Comparison of ENCODE assay signal across 20 cellular contexts in genomic region chr2:190987116-190987515, GRCh38.
"Had no signal": no experiment of that assay in that cellular context is flagged by ENCODE, and none has a peak within 500 bp of the region (broad histone marks: within the 10 kb centered on the region; RNA-seq: fewer than 3 reads in every experiment).

No MANE protein-coding gene starts in this region.

- ATAC-seq: body of pancreas; effector memory CD8-positive, alpha-beta T cell; psoas muscle had no signal

- DNase-seq: activated CD4-positive, alpha-beta T cell treated with anti-CD3 and anti-CD28 coated beads, Interleukin-2, amount 10 ng/mL, durations not matched to agents 24 days and 14 days; activated CD4-positive, CD25-positive, alpha-beta regulatory T cell; activated CD8-positive, alpha-beta memory T cell treated with anti-CD3 and anti-CD28 coated beads for 24 hours; activated CD8-positive, alpha-beta memory T cell treated with anti-CD3 and anti-CD28 coated beads, Interleukin-2, amount 50 U/mL, for 48 hours; activated naive CD4-positive, alpha-beta T cell treated with anti-CD3 and anti-CD28 coated beads, Interleukin-2, amount 50 U/mL, for 16 hours; body of pancreas; effector memory CD8-positive, alpha-beta T cell; esophagus squamous epithelium; immature natural killer cell; kidney glomerular epithelial cell; left ventricle myocardium inferior; mammary epithelial cell; midbrain; psoas muscle; right cardiac atrium; stimulated activated CD4-positive, alpha-beta T cell treated with anti-CD3 and anti-CD28 coated beads, Interleukin-2, amount 100 ng/mL, for 24 hours; SW 1271; T1000; trophoblast cell had no signal

- H3K27me3 Mint-ChIP-seq: activated CD4-positive, alpha-beta T cell treated with anti-CD3 and anti-CD28 coated beads, Interleukin-2, amount 10 ng/mL, durations not matched to agents 24 days and 14 days; effector memory CD8-positive, alpha-beta T cell; stimulated activated naive CD8-positive, alpha-beta T cell treated with anti-CD3 and anti-CD28 coated beads, Interleukin-15, Interleukin-2, amounts not matched to agents 100 ng/mL and 50 ng/mL, for 24 hours had no signal

- H3K9me3 Mint-ChIP-seq: activated CD4-positive, alpha-beta T cell treated with anti-CD3 and anti-CD28 coated beads, Interleukin-2, amount 10 ng/mL, durations not matched to agents 24 days and 14 days; effector memory CD8-positive, alpha-beta T cell; immature natural killer cell; stimulated activated naive CD8-positive, alpha-beta T cell treated with anti-CD3 and anti-CD28 coated beads, Interleukin-15, Interleukin-2, amounts not matched to agents 100 ng/mL and 50 ng/mL, for 24 hours had no signal

- H3K4me3 Mint-ChIP-seq: activated CD4-positive, alpha-beta T cell treated with anti-CD3 and anti-CD28 coated beads, Interleukin-2, amount 10 ng/mL, durations not matched to agents 24 days and 14 days; effector memory CD8-positive, alpha-beta T cell; immature natural killer cell; stimulated activated naive CD8-positive, alpha-beta T cell treated with anti-CD3 and anti-CD28 coated beads, Interleukin-15, Interleukin-2, amounts not matched to agents 100 ng/mL and 50 ng/mL, for 24 hours had no signal
